ENCODE assay signal across 11 cellular contexts in genomic region chr6:169905041-169905807, GRCh38.
DNase-seq lines count a peak whose midpoint lies in the region; ATAC-seq and TF ChIP-seq lines count a peak whose summit lies in the region.
"Had no signal": no experiment of that assay in that cellular context is flagged by ENCODE, and none has a peak within 500 bp of the region (broad histone marks: within the 10 kb centered on the region; RNA-seq: fewer than 3 reads in every experiment).

No MANE protein-coding gene starts in this region.

- POLR2A ChIA-PET in BJ (lab: Charles Lee) = no interaction called here

- no peak overlapping the region for H3K27ac ChIP-seq in fibroblast of lung (ENCODE audit: insufficient read depth, low read length)
- H3K27ac ChIP-seq: suprapubic skin had no signal

- no peak overlapping the region for H2AFZ ChIP-seq in fibroblast of lung (ENCODE audit: low read length)

- CTCF ChIA-PET in BJ (lab: Yijun Ruan, JAX) = interaction anchor here (0.6 kb wide), 1 partner anchor 69 kb away, joined by 3 read pairs; no protein-coding TSS in a partner anchor

- H3K4me1 Mint-ChIP-seq in nephron progenitor cell = peaks cover 40% of the 10 kb centered on the region

- no peaks in the 10 kb centered on the region for H4K20me1 ChIP-seq in fibroblast of lung (ENCODE audit: control insufficient read depth, extremely low read depth, insufficient read depth, low read length)

- H3K36me3 Mint-ChIP-seq in nephron progenitor cell (ENCODE audit: low read depth) = no peaks in the 10 kb centered on the region
- no peaks in the 10 kb centered on the region for H3K36me3 Mint-ChIP-seq in activated naive CD4-positive, alpha-beta T cell treated with anti-CD3 and anti-CD28 coated beads, Interleukin-2, amount 50 U/mL, for 72 hours

- DNase-seq in BJ (ENCODE audit: low read depth) (peak; percentile 26), MV-4-11 (lab: John Stamatoyannopoulos, UW) (peak; percentile 45), fibroblast of lung (ENCODE audit: low read depth in 2 of 2) (peak; percentile 71 to 75), nephron progenitor cell (no peak), islet precursor cell (no peak), NCI-H510A (lab: John Stamatoyannopoulos, UW) (no peak), KG1 (lab: John Stamatoyannopoulos, UW) (no peak)
- no peak for DNase-seq in activated naive CD4-positive, alpha-beta T cell treated with anti-CD3 and anti-CD28 coated beads, Interleukin-2, amount 50 U/mL, for 72 hours (ENCODE audit: low spot score in 2 of 2)
- DNase-seq: CD4-positive, alpha-beta T cell had no signal

- H3K9ac ChIP-seq in fibroblast of lung (ENCODE audit: insufficient read depth, low read length) = no peak overlapping the region

- H3K36me3 ChIP-seq in BJ (ENCODE audit: control insufficient read depth, insufficient read depth, low read length) (no peaks in the 10 kb centered on the region), fibroblast of lung (ENCODE audit: control insufficient read depth, insufficient read depth, low read length) (no peaks in the 10 kb centered on the region)
- H3K36me3 ChIP-seq: suprapubic skin had no signal

- H3K4me2 ChIP-seq in fibroblast of lung (ENCODE audit: extremely low read depth, insufficient read depth, low read length) = no peak overlapping the region

- no peak for TF ChIP-seq CTCF in BJ (IDR thresholded peaks at IDR 0.05; ENCODE audit: insufficient read depth, low read depth, low read length)
- TF ChIP-seq CTCF in fibroblast of lung (conservative IDR thresholded peaks at IDR 0.05 in 1 of 2, IDR thresholded peaks at IDR 0.05 in 1 of 2; ENCODE audit: low read depth in 1 of 2, low read length in 2 of 2) = no peak
- no peak for TF ChIP-seq CTCF in nephron progenitor cell (IDR thresholded peaks at IDR 0.05)

- H3K79me2 ChIP-seq in fibroblast of lung (ENCODE audit: control insufficient read depth, insufficient read depth, low read length) = no peaks in the 10 kb centered on the region

- H3K27me3 ChIP-seq in BJ (ENCODE audit: control insufficient read depth, insufficient read depth, low read length) = no peaks in the 10 kb centered on the region
- no peaks in the 10 kb centered on the region for H3K27me3 ChIP-seq in fibroblast of lung (ENCODE audit: control insufficient read depth, insufficient read depth, low read length)
- H3K27me3 ChIP-seq: suprapubic skin had no signal

- ATAC-seq in activated naive CD4-positive, alpha-beta T cell treated with anti-CD3 and anti-CD28 coated beads, Interleukin-2, amount 50 U/mL, for 72 hours = no peak
- ATAC-seq: WTC11 had no signal

- peak overlapping the region; percentile 77 for H3K27ac Mint-ChIP-seq in nephron progenitor cell
- H3K27ac Mint-ChIP-seq in activated naive CD4-positive, alpha-beta T cell treated with anti-CD3 and anti-CD28 coated beads, Interleukin-2, amount 50 U/mL, for 72 hours = no peak overlapping the region
- H3K27ac Mint-ChIP-seq: CD4-positive, alpha-beta T cell; WTC11 had no signal

- H3K9me3 Mint-ChIP-seq in nephron progenitor cell = no peaks in the 10 kb centered on the region
- H3K9me3 Mint-ChIP-seq in activated naive CD4-positive, alpha-beta T cell treated with anti-CD3 and anti-CD28 coated beads, Interleukin-2, amount 50 U/mL, for 72 hours = peaks cover 4 to 9% of the 10 kb centered on the region in 2 donors
- H3K9me3 Mint-ChIP-seq: CD4-positive, alpha-beta T cell had no signal

- H3K4me3 ChIP-seq in BJ (ENCODE audit: low read depth, low read length) = no peak overlapping the region
- H3K4me3 ChIP-seq in fibroblast of lung (replicated peaks in 1 of 4; ENCODE audit: control extremely low read depth in 1 of 4, insufficient read depth in 1 of 4, low read depth in 3 of 4, low read length in 4 of 4) = no peak overlapping the region
- H3K4me3 ChIP-seq: suprapubic skin had no signal

- peak overlapping the region; percentile 9 for H3K4me3 Mint-ChIP-seq in nephron progenitor cell
- H3K4me3 Mint-ChIP-seq: CD4-positive, alpha-beta T cell; WTC11 had no signal

- H3K4me1 ChIP-seq in fibroblast of lung (ENCODE audit: control insufficient read depth, extremely low read depth, insufficient read depth, low read length) = no peaks in the 10 kb centered on the region
- H3K4me1 ChIP-seq: suprapubic skin had no signal

- peaks cover 16% of the 10 kb centered on the region for H3K27me3 Mint-ChIP-seq in nephron progenitor cell (ENCODE audit: low read depth, poor library complexity)
- H3K27me3 Mint-ChIP-seq: CD4-positive, alpha-beta T cell had no signal

- H3K9me3 ChIP-seq in fibroblast of lung (ENCODE audit: control insufficient read depth, insufficient read depth, low read depth, low read length) = no peaks in the 10 kb centered on the region
- H3K9me3 ChIP-seq: suprapubic skin had no signal

Comparison
In these comparisons a context has a peak if more than half of its experiments do, and no peak if none do; other contexts are left out.
1. DNase-seq: peak in BJ (single experiment), MV-4-11 (single experiment) and fibroblast of lung (2 of 2); none in nephron progenitor cell (single experiment), islet precursor cell (single experiment), NCI-H510A (single experiment), KG1 (single experiment) and activated naive CD4-positive, alpha-beta T cell treated with anti-CD3 and anti-CD28 coated beads, Interleukin-2, amount 50 U/mL, for 72 hours (0 of 2).